Comparison of ENCODE assay signal across 7 cellular contexts in the genomic region with DNA sequence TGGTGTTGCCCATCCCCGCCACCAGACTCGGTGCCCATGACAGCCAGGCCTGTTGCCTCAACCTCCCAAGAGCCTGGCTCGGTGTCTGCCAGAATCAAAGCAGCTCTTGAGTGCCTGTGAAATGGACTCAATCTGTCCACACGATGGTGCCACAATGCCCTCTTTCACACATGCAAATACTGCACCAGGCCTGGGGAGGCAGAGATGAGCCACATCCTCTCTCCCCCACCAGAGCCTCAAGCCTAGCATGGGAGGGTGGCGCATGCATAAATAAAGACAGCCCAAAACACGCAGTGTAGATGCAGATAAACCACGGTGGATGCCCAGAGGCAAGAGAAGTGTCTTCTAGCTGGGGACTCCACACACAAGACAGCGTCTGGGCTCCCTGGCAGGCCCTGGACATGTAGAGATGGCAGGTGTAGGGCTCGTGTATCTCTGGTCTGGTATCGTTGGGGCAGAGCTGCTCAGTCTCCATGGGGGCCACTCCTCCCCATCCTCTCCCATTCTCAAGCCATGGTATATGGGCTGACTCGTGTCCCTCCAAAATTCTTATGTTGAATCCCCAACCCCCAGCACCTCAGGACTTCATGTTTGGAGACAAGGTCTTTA.
DNase-seq lines count a peak whose midpoint lies in the region; ATAC-seq and TF ChIP-seq lines count a peak whose summit lies in the region.

No MANE protein-coding gene starts in this region.

- no peaks in the 10 kb centered on the region for H3K9me3 ChIP-seq in Panc1 (ENCODE audit: control insufficient read depth, insufficient read depth, low read depth, low read length)
- H3K9me3 ChIP-seq in effector memory CD4-positive, alpha-beta T cell (ENCODE audit: control insufficient read depth, low read length): no peaks in the 10 kb centered on the region
- H3K9me3 ChIP-seq in Caco-2: no peaks in the 10 kb centered on the region
- no peaks in the 10 kb centered on the region for H3K9me3 ChIP-seq in smooth muscle cell (replicated peaks; ENCODE audit: low read depth)

- no peaks in the 10 kb centered on the region for H3K79me2 ChIP-seq in smooth muscle cell (ENCODE audit: low read depth)

- intact Hi-C loops in Panc1 (cut with micrococcal nuclease; ENCODE audit: unreplicated experiment): loop anchor here (5.0 kb wide), 1 partner anchor 193 kb away; no protein-coding TSS in a partner anchor
- intact Hi-C loops in Caco-2 (cut with micrococcal nuclease; ENCODE audit: unreplicated experiment): no loop called here

- POLR2A ChIA-PET in Panc1 (lab: Charles Lee) (interaction anchor here (0.6 to 1.0 kb wide), 2 partner anchors 37 to 75 kb away, joined by 5 to 10 read pairs; no protein-coding TSS in a partner anchor), Caco-2 (lab: Charles Lee) (no interaction called here)

- H3K9ac ChIP-seq in smooth muscle cell (ENCODE audit: low read depth): no peak overlapping the region

- H3F3A ChIP-seq in smooth muscle cell (ENCODE audit: low read depth): no peaks in the 10 kb centered on the region

- H3K4me1 ChIP-seq in Panc1 (ENCODE audit: control insufficient read depth, insufficient read depth, low read length) (no peaks in the 10 kb centered on the region), Caco-2 (no peaks in the 10 kb centered on the region), smooth muscle cell (ENCODE audit: low read depth) (no peaks in the 10 kb centered on the region)
- H3K4me1 ChIP-seq in effector memory CD4-positive, alpha-beta T cell (ENCODE audit: control insufficient read depth, insufficient read depth, low read length, poor library complexity, severe bottlenecking): no peaks in the 10 kb centered on the region

- H3K27ac ChIP-seq in Panc1 (ENCODE audit: low read length) (no peak overlapping the region), smooth muscle cell (ENCODE audit: low read depth) (no peak overlapping the region)
- H3K27ac ChIP-seq in effector memory CD4-positive, alpha-beta T cell (ENCODE audit: insufficient read depth, low read length, poor library complexity, severe bottlenecking): no peak overlapping the region

- peaks cover 10% of the 10 kb centered on the region for H3K27me3 Mint-ChIP-seq in Caco-2 (ENCODE audit: insufficient read depth, unreplicated experiment)

- no peaks in the 10 kb centered on the region for H3K4me1 Mint-ChIP-seq in Caco-2 (ENCODE audit: low read depth, unreplicated experiment)

- no peak overlapping the region for H3K4me2 ChIP-seq in smooth muscle cell

- TF ChIP-seq CTCF in Panc1 (IDR thresholded peaks at IDR 0.05) (no peak; the same call in 1 of the 2 replicates), Caco-2 (IDR thresholded peaks at IDR 0.05; ENCODE audit: insufficient read depth in 1 of 2, low read depth in 1 of 2, low read length in 1 of 2, severe bottlenecking in 1 of 2, unreplicated experiment in 1 of 2) (no peak), smooth muscle cell (IDR thresholded peaks at IDR 0.05; ENCODE audit: borderline replicate concordance, insufficient read depth, poor library complexity, severe bottlenecking) (no peak)

- CTCF ChIA-PET in Panc1 (lab: Charles Lee): no interaction called here
- CTCF ChIA-PET in Caco-2 (lab: Charles Lee): no interaction called here

- DNase-seq in Panc1 (ENCODE audit: low read depth, low spot score) (peak; percentile 24), Caco-2 (no peak), smooth muscle cell (lab: John Stamatoyannopoulos, UW; ENCODE audit: unreplicated experiment) (no peak), SHP77 treated with DMSO at 0.1 percent for 48 hours (lab: John Stamatoyannopoulos, UW) (no peak)
- peak; percentile 17 to 41 (median 39) for DNase-seq in effector memory CD4-positive, alpha-beta T cell

- no peak overlapping the region for H3K27ac Mint-ChIP-seq in Caco-2 (ENCODE audit: unreplicated experiment)

- H3K9me3 Mint-ChIP-seq in Caco-2 (ENCODE audit: unreplicated experiment): no peaks in the 10 kb centered on the region

- H2AFZ ChIP-seq in smooth muscle cell (ENCODE audit: low read depth): no peak overlapping the region

- 77% methylated on average over 11 of the region's 11 CpGs for WGBS in smooth muscle cell (ENCODE audit: low lambda C conversion rate)

- ATAC-seq in GM18867 (IDR thresholded peaks at IDR 0.05; ENCODE audit: unreplicated experiment): peak; percentile 99
- ATAC-seq in HG02623 (IDR thresholded peaks at IDR 0.05; ENCODE audit: unreplicated experiment): peak; percentile 87
- ATAC-seq in Panc1: peak; percentile 86

- no peaks in the 10 kb centered on the region for H4K20me1 ChIP-seq in smooth muscle cell (ENCODE audit: low read depth)

- H3K4me3 Mint-ChIP-seq in Caco-2 (ENCODE audit: unreplicated experiment): no peak overlapping the region

- no peaks in the 10 kb centered on the region for H3K36me3 ChIP-seq in Panc1 (ENCODE audit: control insufficient read depth, insufficient read depth, low read length)
- no peaks in the 10 kb centered on the region for H3K36me3 ChIP-seq in effector memory CD4-positive, alpha-beta T cell (ENCODE audit: control insufficient read depth, insufficient read depth, low read length)
- no peaks in the 10 kb centered on the region for H3K36me3 ChIP-seq in Caco-2 (ENCODE audit: control insufficient read depth, insufficient read depth, low read length)
- no peaks in the 10 kb centered on the region for H3K36me3 ChIP-seq in smooth muscle cell (ENCODE audit: low read depth)

- H3K27me3 ChIP-seq in Panc1 (ENCODE audit: control insufficient read depth, insufficient read depth, low read length): no peaks in the 10 kb centered on the region; the same call in 1 of the 2 replicates
- no peaks in the 10 kb centered on the region for H3K27me3 ChIP-seq in effector memory CD4-positive, alpha-beta T cell (replicated peaks; ENCODE audit: control insufficient read depth, insufficient read depth, low read length, poor library complexity, severe bottlenecking)
- no peaks in the 10 kb centered on the region for H3K27me3 ChIP-seq in Caco-2 (replicated peaks; ENCODE audit: control insufficient read depth, insufficient read depth, low read length)
- no peaks in the 10 kb centered on the region for H3K27me3 ChIP-seq in smooth muscle cell (ENCODE audit: low read depth)

- in situ Hi-C loops in Panc1 (cut with HindIII; ENCODE audit: low pct_unique_long_range_greater_than_20kb, low sequenced_read_pairs): no loop called here

- H3K36me3 Mint-ChIP-seq in Caco-2 (ENCODE audit: insufficient read depth, unreplicated experiment): no peaks in the 10 kb centered on the region

- H3K4me3 ChIP-seq in Panc1 (ENCODE audit: low read depth in 2 of 2, low read length in 2 of 2) (no peak overlapping the region), Caco-2 (ENCODE audit: low read depth, low read length) (no peak overlapping the region), smooth muscle cell (no peak overlapping the region)
- no peak overlapping the region for H3K4me3 ChIP-seq in effector memory CD4-positive, alpha-beta T cell (ENCODE audit: insufficient read depth, low read depth, low read length, poor library complexity, severe bottlenecking)

- BruUV-seq in Panc1 (replicated peaks; lab: Mats Ljungman, UMichigan): no TSS peak
- no TSS peak for BruUV-seq in Caco-2 (replicated peaks; lab: Mats Ljungman, UMichigan)

Comparison
In these comparisons a context has a peak if more than half of its experiments do, and no peak if none do; other contexts are left out.
1. DNase-seq: peak in Panc1 (single experiment) and effector memory CD4-positive, alpha-beta T cell (3 of 3); none in Caco-2 (0 of 2), smooth muscle cell (single experiment) and SHP77 treated with DMSO at 0.1 percent for 48 hours (single experiment).
2. Peak in every context shown above with its lines, with median percentiles within 50 percentile points of each other: ATAC-seq.